20 cellular contexts compared by ENCODE assay signal in the genomic region with DNA sequence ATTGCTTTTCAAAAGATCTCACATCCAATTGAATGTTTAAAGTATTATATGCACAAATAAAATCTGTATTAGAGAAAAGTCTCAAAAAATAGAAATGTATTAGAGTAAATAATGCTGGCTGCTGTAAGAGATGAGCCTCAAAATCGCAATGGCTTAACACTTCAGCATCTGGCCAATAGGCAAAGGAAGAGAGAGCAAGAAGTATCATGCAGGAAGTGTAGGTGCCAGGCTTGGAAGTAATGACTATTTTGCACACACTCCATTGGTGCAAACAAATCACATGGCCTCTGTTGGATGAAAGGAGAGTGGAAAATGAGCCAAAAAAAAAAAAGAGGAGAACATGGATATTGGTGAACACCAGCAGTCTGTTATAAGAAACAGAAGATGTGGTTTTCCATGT.
A peak's percentile ranks its signal among the peaks of the same experiment; 100 is the strongest.
DNase-seq lines count a peak whose midpoint lies in the region; ATAC-seq, FAIRE-seq and TF ChIP-seq lines count a peak whose summit lies in the region.
"Had no signal": no experiment of that assay in that cellular context is flagged by ENCODE, and none has a peak within 500 bp of the region (broad histone marks: within the 10 kb centered on the region; RNA-seq: fewer than 3 reads in every experiment).

No MANE protein-coding gene starts in this region.

- peak overlapping the region; percentile 82 for H3K4me2 ChIP-seq in OCI-LY7 (ENCODE audit: low read length)
- peak overlapping the region; percentile 65 for H3K4me2 ChIP-seq in neural progenitor cell
- H3K4me2 ChIP-seq in smooth muscle cell, result no peak overlapping the region

- no peak overlapping the region for H3K27ac Mint-ChIP-seq in neural progenitor cell
- H3K27ac Mint-ChIP-seq: CD4-positive, alpha-beta T cell; H9; T-helper 2 cell treated with Interferon-gamma antibody and Interleukin-4, amounts not matched to agents 5 μg/mL and 100 μg/mL, for 36 hours had no signal

- peak overlapping the region; percentile 63 for H3K4me3 ChIP-seq in OCI-LY7 (ENCODE audit: low read depth, low read length, poor library complexity, severe bottlenecking)
- no peak overlapping the region for H3K4me3 ChIP-seq in neural progenitor cell
- no peak overlapping the region for H3K4me3 ChIP-seq in smooth muscle cell

- POLR2A ChIA-PET in OCI-LY7 (lab: Charles Lee), result interaction anchor here (0.6 to 2.1 kb wide), 9 partner anchors 9 to 1866 kb away, joined by 3 to 12 read pairs (median 8); no protein-coding TSS in a partner anchor

- peaks cover under 1% of the 10 kb centered on the region for H3F3A ChIP-seq in neural progenitor cell (ENCODE audit: low read depth)
- no peaks in the 10 kb centered on the region for H3F3A ChIP-seq in smooth muscle cell (ENCODE audit: low read depth)

- H2AFZ ChIP-seq in OCI-LY7 (ENCODE audit: low read length), result peak overlapping the region; percentile 89
- H2AFZ ChIP-seq in neural progenitor cell (replicated peaks), result peak overlapping the region; percentile 87
- H2AFZ ChIP-seq in smooth muscle cell (ENCODE audit: low read depth), result no peak overlapping the region

- H3K9me3 ChIP-seq in OCI-LY7 (ENCODE audit: low read length) (peaks cover 16% of the 10 kb centered on the region; the same call in 1 of the 2 replicates), neural progenitor cell (ENCODE audit: low read depth) (no peaks in the 10 kb centered on the region), smooth muscle cell (replicated peaks; ENCODE audit: low read depth) (no peaks in the 10 kb centered on the region)

- H3K9me3 Mint-ChIP-seq in neural progenitor cell, result peaks cover 8% of the 10 kb centered on the region
- H3K9me3 Mint-ChIP-seq: CD4-positive, alpha-beta T cell; H9; T-helper 2 cell treated with Interferon-gamma antibody and Interleukin-4, amounts not matched to agents 5 μg/mL and 100 μg/mL, for 36 hours had no signal

- H3K27ac ChIP-seq in OCI-LY7 (ENCODE audit: low read depth, low read length, poor library complexity, severe bottlenecking) (peak overlapping the region; percentile 95), neural progenitor cell (no peak overlapping the region), smooth muscle cell (ENCODE audit: low read depth) (no peak overlapping the region)
- H3K27ac ChIP-seq: RWPE1 had no signal

- 97% methylated on average over 1 of the region's 1 CpG for WGBS in smooth muscle cell (ENCODE audit: low lambda C conversion rate)

- H3K36me3 ChIP-seq in OCI-LY7 (ENCODE audit: insufficient read depth, low read length), result peaks cover 5% of the 10 kb centered on the region
- H3K36me3 ChIP-seq in neural progenitor cell, result no peaks in the 10 kb centered on the region
- no peaks in the 10 kb centered on the region for H3K36me3 ChIP-seq in smooth muscle cell (ENCODE audit: low read depth)

- CTCF ChIA-PET in OCI-LY7 (lab: Charles Lee; ENCODE audit: unreplicated experiment), result no interaction called here

- H4K20me1 ChIP-seq in OCI-LY7 (ENCODE audit: insufficient read depth, low read length) (no peaks in the 10 kb centered on the region), neural progenitor cell (ENCODE audit: low read depth) (no peaks in the 10 kb centered on the region), smooth muscle cell (ENCODE audit: low read depth) (no peaks in the 10 kb centered on the region)

- DNase-seq in GM12891 (ENCODE audit: insufficient read length, low spot score) (no peak), OCI-LY7 (ENCODE audit: low spot score) (peak; percentile 64), neural progenitor cell (ENCODE audit: low spot score) (no peak), smooth muscle cell (lab: John Stamatoyannopoulos, UW; ENCODE audit: unreplicated experiment) (no peak), SKM-1 treated with dmso at 0.1 percent for 144 hours (lab: John Stamatoyannopoulos, UW; ENCODE audit: unreplicated experiment) (no peak), NCI-H1930 (lab: John Stamatoyannopoulos, UW) (no peak)
- DNase-seq: Calu3; CD4-positive, alpha-beta T cell; DMS79; H9; NCI-H1105 treated with DMSO at 0.1 percent for 48 hours; NCI-H187; NCI-H345; NCI-H526 treated with DMSO at 0.1 percent for 48 hours; NK-92 treated with Interleukin-12 subunit alpha and Interleukin-12 subunit beta, amount 100 ng/mL, for 24 hours; OCI-M1 had no signal

- intact Hi-C loops in OCI-LY7 (cut with micrococcal nuclease; ENCODE audit: unreplicated experiment), result loop anchor here (5.0 kb wide), 2 partner anchors 176 to 191 kb away; partner anchors contain the start of gene E2F8

- H3K4me3 Mint-ChIP-seq in neural progenitor cell, result no peak overlapping the region
- H3K4me3 Mint-ChIP-seq: CD4-positive, alpha-beta T cell; H9; T-helper 2 cell treated with Interferon-gamma antibody and Interleukin-4, amounts not matched to agents 5 μg/mL and 100 μg/mL, for 36 hours had no signal

- TF ChIP-seq CTCF in OCI-LY7 (conservative IDR thresholded peaks at IDR 0.05; ENCODE audit: low read length), result no peak
- no peak for TF ChIP-seq CTCF in neural progenitor cell (IDR thresholded peaks at IDR 0.05)
- no peak for TF ChIP-seq CTCF in smooth muscle cell (IDR thresholded peaks at IDR 0.05; ENCODE audit: borderline replicate concordance, insufficient read depth, poor library complexity, severe bottlenecking)

- H3K9ac ChIP-seq in neural progenitor cell (no peak overlapping the region), smooth muscle cell (ENCODE audit: low read depth) (no peak overlapping the region)

- no TSS peak for BruUV-seq in OCI-LY7 (replicated peaks; lab: Mats Ljungman, UMichigan)

- H3K79me2 ChIP-seq in OCI-LY7 (ENCODE audit: insufficient read depth, low read depth, low read length) (no peaks in the 10 kb centered on the region), neural progenitor cell (ENCODE audit: low read depth) (no peaks in the 10 kb centered on the region), smooth muscle cell (ENCODE audit: low read depth) (no peaks in the 10 kb centered on the region)

- H3K36me3 Mint-ChIP-seq in neural progenitor cell, result peaks cover 3% of the 10 kb centered on the region

- H3K4me1 Mint-ChIP-seq in neural progenitor cell, result peaks cover 39% of the 10 kb centered on the region

- TF ChIP-seq POLR2A in GM12891 (IDR thresholded peaks at IDR 0.05; ENCODE audit: low read depth, low read length), result no peak

- H3K27me3 ChIP-seq in neural progenitor cell, result no peaks in the 10 kb centered on the region
- peaks cover 36% of the 10 kb centered on the region for H3K27me3 ChIP-seq in smooth muscle cell (ENCODE audit: low read depth)

- H3K4me1 ChIP-seq in OCI-LY7 (ENCODE audit: insufficient read depth, low read length, poor library complexity, severe bottlenecking), result peaks cover 92% of the 10 kb centered on the region
- peaks cover 45% of the 10 kb centered on the region for H3K4me1 ChIP-seq in neural progenitor cell
- peaks cover 3% of the 10 kb centered on the region for H3K4me1 ChIP-seq in smooth muscle cell (ENCODE audit: low read depth)

- FAIRE-seq in GM12891 (lab: Jason Lieb, UNC), result peak; percentile 88

- H3K27me3 Mint-ChIP-seq in neural progenitor cell (ENCODE audit: insufficient read depth, low read depth), result peaks cover 2% of the 10 kb centered on the region

- no peaks in the 10 kb centered on the region for H3K9me2 ChIP-seq in OCI-LY7 (ENCODE audit: insufficient read depth, low read length)

- ATAC-seq in HG03354 (IDR thresholded peaks at IDR 0.05; ENCODE audit: poor library complexity, severe bottlenecking, unreplicated experiment), result peak; percentile 36
- no peak for ATAC-seq in HG02623 (IDR thresholded peaks at IDR 0.05; ENCODE audit: unreplicated experiment)

TF ChIP-seq in GM12891, 5 proteins besides CTCF, POLR2A, EP300 and RAD21:
- TF ChIP-seq POU2F2 (IDR thresholded peaks at IDR 0.05; ENCODE audit: low read depth, low read length) (no peak), PAX5 (IDR thresholded peaks at IDR 0.05; ENCODE audit: insufficient read depth, low read length, severe bottlenecking) (no peak), TAF1 (IDR thresholded peaks at IDR 0.05; ENCODE audit: low read depth, low read length) (no peak), SPI1 (IDR thresholded peaks at IDR 0.05; ENCODE audit: low read depth, low read length) (no peak), POLR2AphosphoS5 (IDR thresholded peaks at IDR 0.05; ENCODE audit: low read depth, low read length) (no peak)
